In genomic region chr5:116130976-116131375, GRCh38 we compare ENCODE assay signal across 32 cellular contexts.
"Had no signal": no experiment of that assay in that cellular context is flagged by ENCODE, and none has a peak within 500 bp of the region (broad histone marks: within the 10 kb centered on the region; RNA-seq: fewer than 3 reads in every experiment).

No MANE protein-coding gene starts in this region.

- ATAC-seq: naive thymus-derived CD4-positive, alpha-beta T cell; natural killer cell; psoas muscle; right cardiac atrium; sciatic nerve; stimulated activated memory B cell treated with anti-CD40 and anti-IgM and Interleukin-4, amounts not matched to agents 10 μg/mL and 1 μg/mL and 100 μg/mL, for 72 hours; stimulated activated naive CD8-positive, alpha-beta T cell treated with anti-CD3 and anti-CD28 coated beads, Interleukin-15, amount 100 ng/mL, for 72 hours; stimulated activated naive CD8-positive, alpha-beta T cell treated with anti-CD3 and anti-CD28 coated beads, Interleukin-15, Interleukin-2, amounts not matched to agents 100 U/mL and 50 U/mL, for 24 hours; upper lobe of right lung had no signal

- H3K36me3 Mint-ChIP-seq: natural killer cell had no signal

- H3K27ac ChIP-seq: neutrophil, ovary, parathyroid adenoma, psoas muscle, skin epidermis, spleen, suprapubic skin, testis, tibial artery, transverse colon, upper lobe of right lung, uterus had no signal

- H3K4me3 ChIP-seq: ovary, psoas muscle, skin epidermis, smooth muscle cell, spleen, suprapubic skin, testis, tibial artery, transverse colon, upper lobe of right lung, uterus had no signal

- H3K4me2 ChIP-seq: smooth muscle cell had no signal

- H3K4me1 ChIP-seq: parathyroid adenoma, suprapubic skin, testis, tibial artery, transverse colon, upper lobe of right lung, uterus had no signal

- H3K27me3 Mint-ChIP-seq: naive thymus-derived CD4-positive, alpha-beta T cell; progenitor cell of endocrine pancreas; stimulated activated memory B cell treated with anti-CD40 and anti-IgM and Interleukin-4, amounts not matched to agents 10 μg/mL and 1 μg/mL and 100 μg/mL, for 72 hours; stimulated activated naive CD8-positive, alpha-beta T cell treated with anti-CD3 and anti-CD28 coated beads, Interleukin-15, amount 100 ng/mL, for 72 hours; type B pancreatic cell had no signal

- H3K4me3 Mint-ChIP-seq: naive thymus-derived CD4-positive, alpha-beta T cell; natural killer cell; nephron; stimulated activated memory B cell treated with anti-CD40 and anti-IgM and Interleukin-4, amounts not matched to agents 10 μg/mL and 1 μg/mL and 100 μg/mL, for 72 hours; stimulated activated naive CD8-positive, alpha-beta T cell treated with anti-CD3 and anti-CD28 coated beads, Interleukin-15, amount 100 ng/mL, for 72 hours; type B pancreatic cell had no signal

- H2AFZ ChIP-seq: parathyroid adenoma had no signal

- H3K9me3 ChIP-seq: neutrophil, ovary, psoas muscle, suprapubic skin, testis, tibial artery, transverse colon, upper lobe of right lung, uterus had no signal

- H3K27ac Mint-ChIP-seq: nephron; progenitor cell of endocrine pancreas; stimulated activated memory B cell treated with anti-CD40 and anti-IgM and Interleukin-4, amounts not matched to agents 10 μg/mL and 1 μg/mL and 100 μg/mL, for 72 hours; stimulated activated naive CD8-positive, alpha-beta T cell treated with anti-CD3 and anti-CD28 coated beads, Interleukin-15, amount 100 ng/mL, for 72 hours; type B pancreatic cell had no signal

- H3K9me3 Mint-ChIP-seq: natural killer cell; stimulated activated memory B cell treated with anti-CD40 and anti-IgM and Interleukin-4, amounts not matched to agents 10 μg/mL and 1 μg/mL and 100 μg/mL, for 72 hours; type B pancreatic cell had no signal

- DNase-seq: naive thymus-derived CD4-positive, alpha-beta T cell; natural killer cell; nucleus accumbens; ovary; posterior cingulate gyrus; psoas muscle; right cardiac atrium; spleen; stimulated activated CD4-positive, alpha-beta T cell treated with anti-CD3 and anti-CD28 coated beads, Interleukin-12 subunit alpha, Interleukin-12 subunit beta, amount 100 ng/mL, for 4 hours; stimulated activated CD4-positive, alpha-beta T cell treated with anti-CD3 and anti-CD28 coated beads, Interleukin-1b, Interleukin-23, amount 100 ng/mL, for 48 hours; stimulated activated CD4-positive, alpha-beta T cell treated with anti-CD3 and anti-CD28 coated beads, Interleukin-4, amount 100 ng/mL, for 1 hour; stimulated activated CD4-positive, alpha-beta T cell treated with anti-CD3 and anti-CD28 coated beads, Interleukin-4, amount 100 ng/mL, for 4 hours; stimulated activated CD8-positive, alpha-beta memory T cell treated with anti-CD3 and anti-CD28 coated beads, Interleukin-4, amount 100 ng/mL, for 48 hours; stimulated activated naive CD4-positive, alpha-beta T cell; stimulated activated naive CD8-positive, alpha-beta T cell treated with anti-CD3 and anti-CD28 coated beads, Interleukin-15, amount 100 ng/mL, for 72 hours; stimulated activated naive CD8-positive, alpha-beta T cell treated with anti-CD3 and anti-CD28 coated beads, Interleukin-15, Interleukin-2, amounts not matched to agents 100 U/mL and 50 U/mL, for 24 hours; substantia nigra; testis; tibial artery; transverse colon; upper lobe of right lung; uterus had no signal

- H3K27me3 ChIP-seq: neutrophil, ovary, spleen, suprapubic skin, testis, tibial artery, transverse colon, upper lobe of right lung, uterus had no signal

- H3K9ac ChIP-seq: parathyroid adenoma had no signal

- H3K79me2 ChIP-seq: parathyroid adenoma had no signal

- H3K36me3 ChIP-seq: neutrophil, ovary, suprapubic skin, tibial artery, transverse colon, upper lobe of right lung, uterus had no signal
